14 cellular contexts compared by ENCODE assay signal in the genomic region with DNA sequence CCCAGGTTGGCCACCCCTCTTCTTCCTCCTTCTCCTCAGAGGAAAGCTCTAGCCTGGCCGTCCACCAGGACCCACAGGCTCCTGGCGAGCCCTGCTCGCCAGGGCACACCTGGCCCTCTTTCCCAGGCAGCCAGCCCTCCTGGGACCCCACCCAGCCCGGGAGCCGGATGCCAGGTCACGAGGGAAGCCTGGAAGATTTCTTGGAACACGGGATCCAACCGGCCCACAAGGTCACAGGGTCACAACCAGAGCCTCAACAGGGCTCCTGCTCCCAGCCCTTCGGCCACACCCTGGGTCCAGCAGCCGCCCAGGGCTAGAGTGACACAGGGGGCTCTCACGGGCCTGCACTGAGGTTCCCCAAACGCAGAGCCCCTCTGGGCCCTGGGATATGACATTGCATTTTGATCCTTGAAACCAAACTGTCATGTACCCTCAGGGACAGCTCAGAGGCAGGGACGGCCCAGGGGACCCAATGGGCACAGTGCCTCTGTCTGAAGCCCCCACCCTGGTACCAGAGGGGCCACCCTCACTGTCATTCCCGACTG. TPM values are rescaled to one million over a fixed set of nuclear protein-coding genes. Genes with fewer than 3 reads are reported as not detected.
DNase-seq lines count a peak whose midpoint lies in the region; ATAC-seq and TF ChIP-seq lines count a peak whose summit lies in the region.
"Had no signal": no experiment of that assay in that cellular context is flagged by ENCODE, and none has a peak within 500 bp of the region (broad histone marks: within the 10 kb centered on the region; RNA-seq: fewer than 3 reads in every experiment).

No MANE protein-coding gene starts in this region.

- no peaks in the 10 kb centered on the region for H3K27me3 ChIP-seq in vagina
- H3K27me3 ChIP-seq: cardiac muscle cell had no signal

- peak overlapping the region in 3 of 8 donors; percentile 12 to 82 (median 67) for H3K4me3 Mint-ChIP-seq in naive B cell

- ATAC-seq in Right ventricle myocardium superior (ENCODE audit: poor library complexity) (no peak), naive B cell (ENCODE audit: low read depth in 2 of 2) (no peak), HG03045 (IDR thresholded peaks at IDR 0.05; ENCODE audit: unreplicated experiment) (no peak), GM21825 (IDR thresholded peaks at IDR 0.05; ENCODE audit: unreplicated experiment) (no peak)
- ATAC-seq in activated CD4-positive, CD25-positive, alpha-beta regulatory T cell treated with anti-CD3 and anti-CD28 coated beads, Interleukin-2, amount 50 U/mL, for 24 hours = no peak
- ATAC-seq: left colon had no signal

- H3K27ac ChIP-seq in coronary artery = peak overlapping the region in 1 of 2 donors; percentile 99
- H3K27ac ChIP-seq in vagina = peak overlapping the region; percentile 100
- H3K27ac ChIP-seq: cardiac muscle cell had no signal

- TF ChIP-seq CTCF in coronary artery (IDR thresholded peaks at IDR 0.05) (no peak), vagina (IDR thresholded peaks at IDR 0.05) (no peak)

- H3K36me3 ChIP-seq in vagina = peaks cover 0 to 33% of the 10 kb centered on the region in 2 donors
- H3K36me3 ChIP-seq: cardiac muscle cell had no signal

- no peak for TF ChIP-seq POLR2A in vagina (IDR thresholded peaks at IDR 0.05)

- H3K9me3 Mint-ChIP-seq in naive B cell = no peaks in the 10 kb centered on the region
- H3K9me3 Mint-ChIP-seq: activated T-helper 1 cell treated with anti-CD3 and anti-CD28 coated beads, Interleukin-12 subunit alpha, Interleukin-12 subunit beta, Interleukin-2, Interleukin-4 antibody, amounts not matched to agents 30 ng/mL and 10 ng/mL and 1 ng/mL, durations not matched to agents 14 hours and 24 hours and 36 hours had no signal

- no peaks in the 10 kb centered on the region for H3K9me3 ChIP-seq in vagina

- DNase-seq in Right ventricle myocardium superior (peak; percentile 64), cardiac septum (ENCODE audit: low spot score) (no peak), coronary artery (ENCODE audit: low spot score) (no peak), naive B cell (no peak), vagina (ENCODE audit: extremely low spot score in 2 of 2) (peak in 1 of 2 donors; percentile 82)
- DNase-seq: left colon; NCI-H1417 treated with DMSO at 0.1 percent for 48 hours; nucleus accumbens; stimulated activated CD4-positive, alpha-beta T cell treated with anti-CD3 and anti-CD28 coated beads, Interleukin-2, amount 100 ng/mL, for 48 hours had no signal

- H3K4me1 Mint-ChIP-seq in naive B cell = peaks cover 24 to 58% (median 48%) of the 10 kb centered on the region in 3 donors

- peaks cover 90% of the 10 kb centered on the region for H3K4me1 ChIP-seq in vagina

- H3K36me3 Mint-ChIP-seq in naive B cell = no peaks in the 10 kb centered on the region

- intact Hi-C loops in Right ventricle myocardium superior (cut with DNase I) = no loop called here
- intact Hi-C loops in cardiac septum (cut with DNase I) = no loop called here
- intact Hi-C loops in vagina (cut with DNase I) = no loop called here

- no peaks in the 10 kb centered on the region for H3K27me3 Mint-ChIP-seq in naive B cell

- H3K4me3 ChIP-seq in coronary artery = peak overlapping the region; percentile 11
- H3K4me3 ChIP-seq in vagina = no peak overlapping the region
- H3K4me3 ChIP-seq: cardiac muscle cell had no signal

- H3K27ac Mint-ChIP-seq in naive B cell = peak overlapping the region in 5 of 6 donors; percentile 61 to 99 (median 89)

RNA-seq across cellular contexts. Expression of a gene that starts 5.5 kb away (rescaled TPM):
- total RNA-seq in Right ventricle myocardium superior (238 TPM), cardiac septum (122 TPM), vagina (185 TPM)
- 100 to 1,000 TPM in 1 of 6 donors, 10 to 100 TPM in 5; 51.1 to 102 (median 57.1) TPM for polyA plus RNA-seq in naive B cell (ENCODE audit: low read depth in 6 of 6)

RNA-seq across cellular contexts. Expression of a gene that starts 30.1 kb away (rescaled TPM):
- total RNA-seq in Right ventricle myocardium superior (56.3 TPM), cardiac septum (60.5 TPM), vagina (81.5 TPM)
- 1 to 10 TPM; 1.7 to 9.2 (median 4.8) TPM for polyA plus RNA-seq in naive B cell (ENCODE audit: low read depth in 6 of 6)

RNA-seq across cellular contexts. Expression of a gene that starts 50.6 kb away (rescaled TPM):
- total RNA-seq in Right ventricle myocardium superior = 15.6 TPM
- 17.0 TPM for total RNA-seq in cardiac septum
- polyA plus RNA-seq in naive B cell (ENCODE audit: low read depth in 6 of 6) = 100 to 1,000 TPM in 1 of 6 donors, 10 to 100 TPM in 5; 52.2 to 106 (median 75.1) TPM
- 50.6 TPM for total RNA-seq in vagina

RNA-seq across cellular contexts. Expression of a gene that starts 51.1 kb away (rescaled TPM):
- 1.7 TPM for total RNA-seq in Right ventricle myocardium superior
- total RNA-seq in cardiac septum = 4.3 TPM
- polyA plus RNA-seq in naive B cell (ENCODE audit: low read depth in 6 of 6) = 1 to 10 TPM in 1 of 6 donors, under 1 TPM in 5; 0.48 to 1.2 (median 0.85) TPM
- total RNA-seq in vagina = 7.9 TPM
